ENCODE assay signal across 20 cellular contexts in genomic region chr20:48181536-48181935, GRCh38.
A peak's percentile ranks its signal among the peaks of the same experiment; 100 is the strongest.
DNase-seq lines count a peak whose midpoint lies in the region; ATAC-seq, FAIRE-seq and TF ChIP-seq lines count a peak whose summit lies in the region.
"Had no signal": no experiment of that assay in that cellular context is flagged by ENCODE, and none has a peak within 500 bp of the region (broad histone marks: within the 10 kb centered on the region; RNA-seq: fewer than 3 reads in every experiment).

No MANE protein-coding gene starts in this region.

- ATAC-seq in K562 (peak; percentile 67; the same call in 2 of the 3 replicates), HG03175 (IDR thresholded peaks at IDR 0.05; ENCODE audit: unreplicated experiment) (no peak)

- DNase-seq in PC-9 (no peak), K562 (ENCODE audit: extremely low read depth in 1 of 4, low spot score in 3 of 4) (peak; percentile 1 to 62 (median 44)), urothelium cell line (ENCODE audit: low spot score) (peak; percentile 30), islet precursor cell (no peak), SW 1271 (lab: John Stamatoyannopoulos, UW) (no peak), NCI-H2029 (lab: John Stamatoyannopoulos, UW) (no peak)
- DNase-seq: AML-193; CD4-positive, alpha-beta T cell; DMS153; DMS79; GDM1; GOT3; H7; KBM-7 had no signal

- no peaks in the 10 kb centered on the region for H3K9me2 ChIP-seq in PC-9 (ENCODE audit: insufficient read depth)

- no peak overlapping the region for H3K9ac ChIP-seq in K562 (ENCODE audit: insufficient read depth in 1 of 2, low read depth in 2 of 2, low read length in 2 of 2)

- in situ Hi-C loops in K562 (cut with MboI) = no loop called here

- H3K4me2 ChIP-seq in PC-9 (peak overlapping the region; percentile 60), K562 (ENCODE audit: insufficient read depth, low read length) (no peak overlapping the region)

- H3F3A ChIP-seq in PC-9 (ENCODE audit: insufficient read depth, low read depth) = peaks cover 26% of the 10 kb centered on the region

- no peak for TF ChIP-seq EP300 in Ishikawa (IDR thresholded peaks at IDR 0.05; ENCODE audit: borderline replicate concordance)
- no peak for TF ChIP-seq EP300 in K562 (IDR thresholded peaks at IDR 0.05; ENCODE audit: low read length)

- no peaks in the 10 kb centered on the region for H3K9me1 ChIP-seq in K562 (ENCODE audit: control insufficient read depth, insufficient read depth, low read length)

- POLR2A ChIA-PET in PC-9 (lab: Charles Lee; ENCODE audit: unreplicated experiment) = no interaction called here
- POLR2A ChIA-PET in K562 (lab: Yijun Ruan, JAX) = no interaction called here

- no peak overlapping the region for H3K4me3 ChIP-seq in PC-9
- no peak overlapping the region for H3K4me3 ChIP-seq in K562

- no peaks in the 10 kb centered on the region for H3K79me2 ChIP-seq in PC-9 (ENCODE audit: low read depth)
- H3K79me2 ChIP-seq in K562 (ENCODE audit: control insufficient read depth, insufficient read depth, low read length) = no peaks in the 10 kb centered on the region

- H3K9me3 ChIP-seq in PC-9 (ENCODE audit: insufficient read depth, low read depth) = peaks cover 7% of the 10 kb centered on the region
- no peaks in the 10 kb centered on the region for H3K9me3 ChIP-seq in K562 (replicated peaks; ENCODE audit: control insufficient read depth, insufficient read depth, low read depth, low read length)

- no peak for TF ChIP-seq POLR2A in K562 (conservative IDR thresholded peaks at IDR 0.05)

- no peak for TF ChIP-seq RAD21 in Ishikawa (IDR thresholded peaks at IDR 0.05; ENCODE audit: low read depth)
- TF ChIP-seq RAD21 in K562 (CRISPR knock-in tag; conservative IDR thresholded peaks at IDR 0.05 in 1 of 2, IDR thresholded peaks at IDR 0.05 in 1 of 2) = no peak

- no peak for TF ChIP-seq CTCF in PC-9 (conservative IDR thresholded peaks at IDR 0.05)
- no peak for TF ChIP-seq CTCF in K562 (IDR thresholded peaks at IDR 0.05 in 2 of 3, conservative IDR thresholded peaks at IDR 0.05 in 1 of 3; ENCODE audit: insufficient read depth in 2 of 3, low read depth in 1 of 3, low read length in 3 of 3)

- BruUV-seq in PC-9 (replicated peaks; lab: Mats Ljungman, UMichigan) (no TSS peak), K562 (replicated peaks; lab: Mats Ljungman, UMichigan) (no TSS peak)

- CTCF ChIA-PET in PC-9 (lab: Charles Lee) = no interaction called here
- CTCF ChIA-PET in K562 (lab: Yijun Ruan, JAX; ENCODE audit: low intra/inter-chr PET ratio) = no interaction called here

- H3K4me1 ChIP-seq in PC-9 (replicated peaks; ENCODE audit: insufficient read depth) = peaks cover 47% of the 10 kb centered on the region
- no peaks in the 10 kb centered on the region for H3K4me1 ChIP-seq in K562 (replicated peaks in 1 of 2; ENCODE audit: control insufficient read depth in 2 of 2, insufficient read depth in 2 of 2, low read length in 2 of 2)

- H4K20me1 ChIP-seq in PC-9 (ENCODE audit: insufficient read depth) = no peaks in the 10 kb centered on the region
- H4K20me1 ChIP-seq in K562 (replicated peaks; ENCODE audit: control insufficient read depth, insufficient read depth, low read length) = no peaks in the 10 kb centered on the region

- FAIRE-seq in K562 (lab: Jason Lieb, UNC) (no peak), urothelium cell line (lab: Jason Lieb, UNC) (no peak)
- FAIRE-seq: A204.1, GM12892 had no signal

- 2% methylated on average over 6 of the region's 6 CpGs for WGBS in K562 (ENCODE audit: insufficient coverage, low coverage, missing lambda C conversion rate)

- intact Hi-C loops in PC-9 (cut with micrococcal nuclease; ENCODE audit: unreplicated experiment) = no loop called here
- intact Hi-C loops in K562 (cut with micrococcal nuclease) = no loop called here

- H3K27ac ChIP-seq in PC-9 (peak overlapping the region; percentile 84), K562 (ENCODE audit: extremely low read depth, low read depth, low read length) (no peak overlapping the region)
- H3K27ac ChIP-seq: C4-2B, HL-60 had no signal

- H3K36me3 ChIP-seq in PC-9 (ENCODE audit: low read depth) (no peaks in the 10 kb centered on the region), K562 (ENCODE audit: control insufficient read depth, insufficient read depth, low read length) (no peaks in the 10 kb centered on the region)

- no peaks in the 10 kb centered on the region for H3K27me3 ChIP-seq in PC-9 (ENCODE audit: insufficient read depth, low read depth)
- H3K27me3 ChIP-seq in K562 (ENCODE audit: control insufficient read depth in 2 of 2, insufficient read depth in 2 of 2, low read length in 2 of 2) = peaks cover 0 to 11% of the 10 kb centered on the region in 2 experiments; a peak in 3 of 5 replicates

- H2AFZ ChIP-seq in PC-9 (no peak overlapping the region), K562 (ENCODE audit: low read depth, low read length) (no peak overlapping the region)

TF ChIP-seq in Ishikawa, 13 proteins besides CTCF, POLR2A, EP300 and RAD21:
- TF ChIP-seq, protein P1, sequence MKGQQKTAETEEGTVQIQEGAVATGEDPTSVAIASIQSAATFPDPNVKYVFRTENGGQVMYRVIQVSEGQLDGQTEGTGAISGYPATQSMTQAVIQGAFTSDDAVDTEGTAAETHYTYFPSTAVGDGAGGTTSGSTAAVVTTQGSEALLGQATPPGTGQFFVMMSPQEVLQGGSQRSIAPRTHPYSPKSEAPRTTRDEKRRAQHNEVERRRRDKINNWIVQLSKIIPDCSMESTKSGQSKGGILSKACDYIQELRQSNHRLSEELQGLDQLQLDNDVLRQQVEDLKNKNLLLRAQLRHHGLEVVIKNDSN (IDR thresholded peaks at IDR 0.05) = peak; percentile 51; the same call in 1 of the 2 replicates
- TF ChIP-seq FOXM1 (IDR thresholded peaks at IDR 0.05; ENCODE audit: borderline replicate concordance, low read depth) = no peak

TF ChIP-seq in K562, 482 proteins besides CTCF, POLR2A, EP300 and RAD21 (continues in another document):
- TF ChIP-seq HIVEP1 (CRISPR knock-in tag; IDR thresholded peaks at IDR 0.05) (no peak), JUND (IDR thresholded peaks at IDR 0.05; ENCODE audit: borderline replicate concordance, low read depth, low read length) (no peak), JUND (tag; IDR thresholded peaks at IDR 0.05; ENCODE audit: borderline replicate concordance, low read depth, low read length) (no peak), E2F3 (CRISPR knock-in tag; IDR thresholded peaks at IDR 0.05) (no peak), NFYB (IDR thresholded peaks at IDR 0.05; ENCODE audit: extremely low read depth, insufficient read length) (peak; percentile 26), ZNF316 (IDR thresholded peaks at IDR 0.05) (no peak), TRIM28 (IDR thresholded peaks at IDR 0.05) (no peak)
- TF ChIP-seq, protein P2, sequence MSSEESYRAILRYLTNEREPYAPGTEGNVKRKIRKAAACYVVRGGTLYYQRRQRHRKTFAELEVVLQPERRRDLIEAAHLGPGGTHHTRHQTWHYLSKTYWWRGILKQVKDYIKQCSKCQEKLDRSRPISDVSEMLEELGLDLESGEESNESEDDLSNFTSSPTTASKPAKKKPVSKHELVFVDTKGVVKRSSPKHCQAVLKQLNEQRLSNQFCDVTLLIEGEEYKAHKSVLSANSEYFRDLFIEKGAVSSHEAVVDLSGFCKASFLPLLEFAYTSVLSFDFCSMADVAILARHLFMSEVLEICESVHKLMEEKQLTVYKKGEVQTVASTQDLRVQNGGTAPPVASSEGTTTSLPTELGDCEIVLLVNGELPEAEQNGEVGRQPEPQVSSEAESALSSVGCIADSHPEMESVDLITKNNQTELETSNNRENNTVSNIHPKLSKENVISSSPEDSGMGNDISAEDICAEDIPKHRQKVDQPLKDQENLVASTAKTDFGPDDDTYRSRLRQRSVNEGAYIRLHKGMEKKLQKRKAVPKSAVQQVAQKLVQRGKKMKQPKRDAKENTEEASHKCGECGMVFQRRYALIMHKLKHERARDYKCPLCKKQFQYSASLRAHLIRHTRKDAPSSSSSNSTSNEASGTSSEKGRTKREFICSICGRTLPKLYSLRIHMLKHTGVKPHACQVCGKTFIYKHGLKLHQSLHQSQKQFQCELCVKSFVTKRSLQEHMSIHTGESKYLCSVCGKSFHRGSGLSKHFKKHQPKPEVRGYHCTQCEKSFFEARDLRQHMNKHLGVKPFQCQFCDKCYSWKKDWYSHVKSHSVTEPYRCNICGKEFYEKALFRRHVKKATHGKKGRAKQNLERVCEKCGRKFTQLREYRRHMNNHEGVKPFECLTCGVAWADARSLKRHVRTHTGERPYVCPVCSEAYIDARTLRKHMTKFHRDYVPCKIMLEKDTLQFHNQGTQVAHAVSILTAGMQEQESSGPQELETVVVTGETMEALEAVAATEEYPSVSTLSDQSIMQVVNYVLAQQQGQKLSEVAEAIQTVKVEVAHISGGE (CRISPR knock-in tag; IDR thresholded peaks at IDR 0.05) = peak in 1 of 3 experiments; percentile 46; a peak in 1 of 6 replicates
- TF ChIP-seq, protein P1 (CRISPR knock-in tag; IDR thresholded peaks at IDR 0.05) = peak; percentile 64

Comparison
In these comparisons a context has a peak if more than half of its experiments do, and no peak if none do; other contexts are left out.
1. DNase-seq: peak in K562 (4 of 4) and urothelium cell line (single experiment); none in PC-9 (0 of 2), islet precursor cell (single experiment), SW 1271 (0 of 2) and NCI-H2029 (single experiment).